ENCODE assay signal across 22 cellular contexts in the genomic region with DNA sequence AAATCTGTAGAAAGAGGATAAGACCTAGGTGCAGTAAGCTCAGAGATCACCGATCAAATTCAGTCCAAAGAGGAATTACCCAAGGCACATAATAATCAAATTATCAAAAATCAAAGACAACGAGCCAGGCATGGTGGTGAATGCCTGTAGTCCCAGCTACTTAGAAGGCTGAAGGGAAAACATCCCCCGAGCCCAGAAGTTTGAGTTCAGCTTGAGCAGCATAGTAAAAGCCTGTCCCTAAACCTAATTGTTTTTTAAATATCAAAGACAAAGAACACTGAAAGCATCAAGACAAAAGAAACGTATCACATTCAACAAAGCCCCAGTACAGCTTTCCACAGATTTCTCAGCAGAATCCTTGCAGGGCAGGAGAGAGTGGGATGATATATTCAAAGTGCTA.
"Had no signal": no experiment of that assay in that cellular context is flagged by ENCODE, and none has a peak within 500 bp of the region (broad histone marks: within the 10 kb centered on the region; RNA-seq: fewer than 3 reads in every experiment).

No MANE protein-coding gene starts in this region.

- H3K4me3 ChIP-seq: left ventricle myocardium inferior, lung, psoas muscle, right lobe of liver, smooth muscle cell, tibial nerve, uterus had no signal

- H3K36me3 ChIP-seq: left ventricle myocardium inferior, right lobe of liver, tibial nerve, uterus had no signal

- H3K9ac ChIP-seq: parathyroid adenoma had no signal

- H3K9me3 ChIP-seq: psoas muscle, right lobe of liver had no signal

- ATAC-seq: naive thymus-derived CD4-positive, alpha-beta T cell; natural killer cell treated with Interleukin-12 subunit alpha and Interleukin-12 subunit beta and Interleukin-15 and Interleukin-18, amount 100 ng/mL, for 72 hours; psoas muscle; right lobe of liver; stimulated activated memory B cell treated with anti-CD40 and anti-IgM and Interleukin-4, amounts not matched to agents 10 μg/mL and 1 μg/mL and 100 μg/mL, for 72 hours; stimulated activated naive CD8-positive, alpha-beta T cell treated with anti-CD3 and anti-CD28 coated beads, Interleukin-15, amount 100 ng/mL, for 72 hours had no signal

- H3K27ac ChIP-seq: left ventricle myocardium inferior, parathyroid adenoma, psoas muscle, right lobe of liver, tibial nerve, uterus had no signal

- DNase-seq: hypothalamus; islet precursor cell; left ventricle myocardium inferior; mesendoderm; naive thymus-derived CD4-positive, alpha-beta T cell; nucleus accumbens; psoas muscle; right lobe of liver; stimulated activated CD4-positive, alpha-beta T cell treated with anti-CD3 and anti-CD28 coated beads, Interleukin-1b, Interleukin-23, amount 100 ng/mL, for 48 hours; stimulated activated CD4-positive, alpha-beta T cell treated with anti-CD3 and anti-CD28 coated beads, Interleukin-2, amount 100 ng/mL, for 48 hours; stimulated activated CD4-positive, alpha-beta T cell treated with anti-CD3 and anti-CD28 coated beads, Interleukin-4, amount 100 ng/mL, for 4 hours; stimulated activated CD8-positive, alpha-beta memory T cell treated with anti-CD3 and anti-CD28 coated beads, Interleukin-4, amount 100 ng/mL, for 48 hours; stimulated activated naive CD4-positive, alpha-beta T cell treated with Interleukin-2 at 50 U/mL for 16 hours; stimulated activated naive CD8-positive, alpha-beta T cell treated with anti-CD3 and anti-CD28 coated beads, Interleukin-15, amount 100 ng/mL, for 72 hours; substantia nigra; uterus had no signal

- H2AFZ ChIP-seq: parathyroid adenoma had no signal

- H3K79me2 ChIP-seq: parathyroid adenoma had no signal

- H3K4me2 ChIP-seq: smooth muscle cell had no signal

- H3K4me1 ChIP-seq: left ventricle myocardium inferior, parathyroid adenoma, psoas muscle, right lobe of liver, tibial nerve, uterus had no signal

- H3K27me3 ChIP-seq: right lobe of liver, tibial nerve had no signal
